9 cellular contexts compared by ENCODE assay signal in the genomic region with DNA sequence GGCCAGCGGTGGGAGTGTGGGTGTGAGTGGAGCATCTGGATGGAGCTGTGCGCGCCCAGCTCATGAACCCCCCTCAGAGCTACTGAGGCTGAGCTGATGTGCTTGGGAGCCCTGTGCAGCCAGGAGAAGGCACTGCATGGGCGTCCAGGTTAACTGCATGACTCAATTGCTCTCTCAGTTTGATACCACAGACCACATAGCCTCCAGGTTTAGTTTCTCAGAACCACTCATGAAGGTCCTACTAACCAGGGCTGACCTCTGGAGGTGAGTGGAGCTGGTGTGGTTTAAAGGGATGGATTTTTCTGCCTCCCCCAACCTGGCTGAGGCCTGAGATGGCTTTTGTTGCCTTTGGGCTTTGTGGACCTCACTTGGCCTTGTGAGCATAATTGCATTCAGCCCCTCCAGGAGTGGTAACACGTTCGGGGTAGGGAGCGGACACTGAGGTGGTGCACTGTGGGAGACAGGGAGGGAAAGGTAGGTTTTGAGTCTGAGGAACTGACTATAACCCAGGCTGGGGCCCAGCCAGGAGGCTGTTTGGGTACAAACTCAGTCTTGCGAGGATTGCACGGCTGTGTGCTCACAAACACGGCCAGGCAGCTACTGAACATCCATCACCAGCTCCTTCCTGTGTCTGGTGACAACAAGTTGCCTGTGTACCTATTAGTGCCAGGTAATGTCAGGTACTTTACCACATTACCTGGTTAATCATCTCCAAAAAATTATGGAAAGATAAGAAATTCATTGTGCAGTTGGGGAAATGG.
DNase-seq lines count a peak whose midpoint lies in the region; ATAC-seq lines count a peak whose summit lies in the region.
"Had no signal": no experiment of that assay in that cellular context is flagged by ENCODE, and none has a peak within 500 bp of the region (broad histone marks: within the 10 kb centered on the region; RNA-seq: fewer than 3 reads in every experiment).

No MANE protein-coding gene starts in this region.

- H3K27me3 Mint-ChIP-seq in activated naive CD8-positive, alpha-beta T cell treated with anti-CD3 and anti-CD28 coated beads, Interleukin-2, amount 50 U/mL, for 24 hours = no peaks in the 10 kb centered on the region

- peak; percentile 89 for ATAC-seq in GM18508 (IDR thresholded peaks at IDR 0.05; ENCODE audit: insufficient read depth, unreplicated experiment)
- ATAC-seq in GM19467 (IDR thresholded peaks at IDR 0.05; ENCODE audit: unreplicated experiment) = peak; percentile 74
- ATAC-seq in HG03103 (IDR thresholded peaks at IDR 0.05; ENCODE audit: low read depth, unreplicated experiment) = peak; percentile 83
- peak; percentile 99 for ATAC-seq in activated naive CD8-positive, alpha-beta T cell treated with anti-CD3 and anti-CD28 coated beads, Interleukin-2, amount 50 U/mL, for 24 hours
- ATAC-seq in left lobe of liver = no peak

- DNase-seq in activated naive CD8-positive, alpha-beta T cell treated with anti-CD3 and anti-CD28 coated beads, Interleukin-2, amount 50 U/mL, for 24 hours = peak; percentile 44
- DNase-seq in cerebellar cortex (ENCODE audit: low spot score) (no peak), left lobe of liver (ENCODE audit: low spot score) (no peak), T1000 (lab: John Stamatoyannopoulos, UW) (no peak)
- no peak for DNase-seq in activated CD8-positive, alpha-beta memory T cell treated with anti-CD3 and anti-CD28 coated beads, Interleukin-2, amount 50 U/mL, for 48 hours
- DNase-seq: lower lobe of right lung had no signal

- peaks cover 15% of the 10 kb centered on the region for H3K4me1 Mint-ChIP-seq in activated naive CD8-positive, alpha-beta T cell treated with anti-CD3 and anti-CD28 coated beads, Interleukin-2, amount 50 U/mL, for 24 hours

- H3K9me3 Mint-ChIP-seq in activated naive CD8-positive, alpha-beta T cell treated with anti-CD3 and anti-CD28 coated beads, Interleukin-2, amount 50 U/mL, for 24 hours = no peaks in the 10 kb centered on the region

- peak overlapping the region; percentile 18 for H3K27ac Mint-ChIP-seq in activated naive CD8-positive, alpha-beta T cell treated with anti-CD3 and anti-CD28 coated beads, Interleukin-2, amount 50 U/mL, for 24 hours

- no peak overlapping the region for H3K4me3 Mint-ChIP-seq in activated naive CD8-positive, alpha-beta T cell treated with anti-CD3 and anti-CD28 coated beads, Interleukin-2, amount 50 U/mL, for 24 hours

- H3K36me3 Mint-ChIP-seq in activated naive CD8-positive, alpha-beta T cell treated with anti-CD3 and anti-CD28 coated beads, Interleukin-2, amount 50 U/mL, for 24 hours (ENCODE audit: low read depth) = no peaks in the 10 kb centered on the region
